Comparison of ENCODE assay signal across 20 cellular contexts in the genomic region with DNA sequence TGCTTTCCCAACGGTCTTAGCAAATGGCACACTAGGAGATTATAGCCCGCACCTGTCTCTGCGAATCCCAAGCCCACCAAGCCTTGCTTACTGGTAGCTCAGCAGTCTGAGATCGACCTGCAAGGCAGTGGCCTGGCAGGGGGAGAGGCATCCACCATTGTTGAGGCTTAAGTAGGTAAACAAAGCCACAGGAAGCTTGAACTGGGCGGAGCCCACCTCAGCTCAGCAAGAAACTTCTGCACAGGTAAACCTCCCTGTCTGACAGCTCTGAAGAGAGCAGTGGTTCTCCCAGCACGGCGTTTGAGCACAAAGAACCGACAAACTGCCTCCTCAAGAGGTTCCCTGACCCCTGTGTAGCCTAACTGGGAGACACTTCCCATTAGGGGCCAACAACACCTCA. TPM values are rescaled to one million over a fixed set of nuclear protein-coding genes. Genes with fewer than 3 reads are reported as not detected.
DNase-seq lines count a peak whose midpoint lies in the region; FAIRE-seq and TF ChIP-seq lines count a peak whose summit lies in the region.
"Had no signal": no experiment of that assay in that cellular context is flagged by ENCODE, and none has a peak within 500 bp of the region (broad histone marks: within the 10 kb centered on the region; RNA-seq: fewer than 3 reads in every experiment).

No MANE protein-coding gene starts in this region.

- no peak overlapping the region for H3K14ac ChIP-seq in H1 (ENCODE audit: insufficient read length)

- POLR2A ChIA-PET in H1 (lab: Charles Lee; ENCODE audit: partially characterized antibody) = no interaction called here

- no peak overlapping the region for H3K18ac ChIP-seq in H1 (ENCODE audit: extremely low read depth, low read length)

- H2BK5ac ChIP-seq in H1 (ENCODE audit: low read depth, low read length) = no peak overlapping the region

- no peaks in the 10 kb centered on the region for H3K27me3 Mint-ChIP-seq in neural progenitor cell (ENCODE audit: insufficient read depth, low read depth)
- H3K27me3 Mint-ChIP-seq: CD4-positive, alpha-beta memory T cell had no signal

- no peak overlapping the region for H4K91ac ChIP-seq in H1 (replicated peaks; ENCODE audit: insufficient read length, low read length)

- no peak for TF ChIP-seq RAD21 in H1 (IDR thresholded peaks at IDR 0.05 in 1 of 2, conservative IDR thresholded peaks at IDR 0.05 in 1 of 2; ENCODE audit: low read depth in 2 of 2, low read length in 2 of 2)

- no peak overlapping the region for H2BK12ac ChIP-seq in H1 (ENCODE audit: low read depth, low read length)

- peaks cover 0 to 4% of the 10 kb centered on the region in 2 experiments; a peak in 1 of 4 replicates for H3K79me2 ChIP-seq in H1 (ENCODE audit: control insufficient read depth in 1 of 2, insufficient read depth in 2 of 2, low read length in 2 of 2)
- H3K79me2 ChIP-seq in neural progenitor cell (ENCODE audit: low read depth) = peaks cover 12% of the 10 kb centered on the region

- H4K20me1 ChIP-seq in H1 (replicated peaks in 1 of 2; ENCODE audit: control insufficient read depth in 1 of 2, insufficient read depth in 2 of 2, low read length in 2 of 2) (no peaks in the 10 kb centered on the region), neural progenitor cell (ENCODE audit: low read depth) (no peaks in the 10 kb centered on the region)

- no peak overlapping the region for H3K4me3 Mint-ChIP-seq in neural progenitor cell
- H3K4me3 Mint-ChIP-seq: GM23338, HFFc6 had no signal

- H3K23ac ChIP-seq in H1 (ENCODE audit: insufficient read length) = no peak overlapping the region

- CTCF ChIA-PET in H1 (lab: Charles Lee; ENCODE audit: partially characterized antibody) = no interaction called here

- H3K9me3 Mint-ChIP-seq in neural progenitor cell = peaks cover 19% of the 10 kb centered on the region
- H3K9me3 Mint-ChIP-seq: CD4-positive, alpha-beta memory T cell; HFFc6 had no signal

- H3K23me2 ChIP-seq in H1 (ENCODE audit: low read depth, low read length) = no peaks in the 10 kb centered on the region

- H3K4ac ChIP-seq in H1 (replicated peaks; ENCODE audit: insufficient read length, low read depth, low read length) = no peak overlapping the region

- H2BK120ac ChIP-seq in H1 (replicated peaks; ENCODE audit: low read depth, low read length) = no peak overlapping the region

- no peaks in the 10 kb centered on the region for H3K4me1 Mint-ChIP-seq in neural progenitor cell

- H2AK5ac ChIP-seq in H1 (ENCODE audit: low read depth, low read length) = 0 out of 2 replicates have a peak overlapping the region, but pooled peaks have one; percentile 13

- WGBS in H1 (ENCODE audit: extremely low coverage in 1 of 2, insufficient coverage in 1 of 2, insufficient read length in 1 of 2, insufficient replicate concordance in 2 of 2, low coverage in 1 of 2, low lambda C conversion rate in 2 of 2, missing lambda C conversion rate in 1 of 2), 2 experiments = 75% methylated on average over 2 of the region's 8 CpGs; no CpG with 5 or more reads in 1 of the 2 experiments

- DNase-seq in NCI-H345 (lab: John Stamatoyannopoulos, UW) = peak; percentile 2
- DNase-seq in NCI-H345 treated with DMSO at 0.1 percent for 48 hours (lab: John Stamatoyannopoulos, UW; ENCODE audit: unreplicated experiment) = no peak
- DNase-seq in NCI-H69 (lab: John Stamatoyannopoulos, UW) = peak; percentile 75
- DNase-seq in H1 (ENCODE audit: low read depth in 1 of 2, low spot score in 2 of 2) = no peak
- DNase-seq in UCSD-AML1 (lab: John Stamatoyannopoulos, UW; ENCODE audit: unreplicated experiment) = no peak
- DNase-seq in neural progenitor cell (ENCODE audit: low spot score) = no peak
- no peak for DNase-seq in pons (ENCODE audit: low spot score)
- DNase-seq: AML-193; CD4-positive, alpha-beta memory T cell; DMS153; DMS79; GF-D8; H7; HFFc6; IMR-90 had no signal

- H3K56ac ChIP-seq in H1 (replicated peaks; ENCODE audit: insufficient read length, low read depth, low read length) = no peak overlapping the region

- H4K8ac ChIP-seq in H1 (ENCODE audit: extremely low read depth, insufficient read depth, low read length) = no peak overlapping the region

- no peak for TF ChIP-seq EP300 in H1 (IDR thresholded peaks at IDR 0.05; ENCODE audit: borderline replicate concordance in 1 of 2, low read depth in 2 of 2, low read length in 2 of 2)

- H3F3A ChIP-seq in neural progenitor cell (ENCODE audit: low read depth) = no peaks in the 10 kb centered on the region

- TF ChIP-seq CTCF in H1 (IDR thresholded peaks at IDR 0.05; ENCODE audit: control extremely low read depth in 1 of 3, insufficient read depth in 1 of 3, low read depth in 1 of 3, low read length in 3 of 3) (no peak), neural progenitor cell (IDR thresholded peaks at IDR 0.05) (no peak)

- FAIRE-seq in H1 (lab: Jason Lieb, UNC) = no peak
- FAIRE-seq: A549, HTR-8/SVneo had no signal

- H3K4me3 ChIP-seq in H1 (ENCODE audit: extremely low read depth in 1 of 4, insufficient read depth in 2 of 4, low read depth in 3 of 4, low read length in 4 of 4) = no peak overlapping the region
- H3K4me3 ChIP-seq in neural progenitor cell = no peak overlapping the region
- H3K4me3 ChIP-seq: A549, GM23338 had no signal

- H3K9me3 ChIP-seq in H1 (ENCODE audit: insufficient read depth in 2 of 2, low read depth in 1 of 2, low read length in 1 of 2) = peaks cover 4 to 7% of the 10 kb centered on the region in 2 experiments; a peak in 2 of 4 replicates
- no peaks in the 10 kb centered on the region for H3K9me3 ChIP-seq in neural progenitor cell (ENCODE audit: low read depth)
- H3K9me3 ChIP-seq: A549 had no signal

- H3K36me3 ChIP-seq in H1 (ENCODE audit: control insufficient read depth in 2 of 4, insufficient read depth in 4 of 4, low read length in 3 of 4) (peaks cover 0 to 7% (median 0%) of the 10 kb centered on the region in 4 experiments; a peak in 3 of 8 replicates), neural progenitor cell (no peaks in the 10 kb centered on the region)

- no peak overlapping the region for H3K27ac ChIP-seq in H1 (ENCODE audit: low read depth, low read length)
- no peak overlapping the region for H3K27ac ChIP-seq in neural progenitor cell
- H3K27ac ChIP-seq: 22Rv1, A549, C4-2B had no signal

- H3K9ac ChIP-seq in H1 (replicated peaks in 1 of 4; ENCODE audit: extremely low read depth in 1 of 4, low read depth in 3 of 4, low read length in 3 of 4) = no peak overlapping the region
- no peak overlapping the region for H3K9ac ChIP-seq in neural progenitor cell

- H3K27me3 ChIP-seq in H1 (replicated peaks in 1 of 4; ENCODE audit: control insufficient read depth in 3 of 4, extremely low read depth in 1 of 4, insufficient read depth in 3 of 4, low read length in 3 of 4) (no peaks in the 10 kb centered on the region), neural progenitor cell (no peaks in the 10 kb centered on the region)

- H2BK15ac ChIP-seq in H1 (ENCODE audit: low read length) = no peak overlapping the region

- peaks cover 10% of the 10 kb centered on the region for H3K36me3 Mint-ChIP-seq in neural progenitor cell

- no peaks in the 10 kb centered on the region for H3K79me1 ChIP-seq in H1 (ENCODE audit: low read depth, low read length)

- H3K27ac Mint-ChIP-seq in neural progenitor cell = no peak overlapping the region
- H3K27ac Mint-ChIP-seq: GM23338, HFFc6 had no signal

- no peak for TF ChIP-seq POLR2A in H1 (IDR thresholded peaks at IDR 0.05; ENCODE audit: control extremely low read depth in 1 of 2, low read depth in 2 of 2, low read length in 2 of 2)

- H2AFZ ChIP-seq in H1 (ENCODE audit: low read length) = no peak overlapping the region
- no peak overlapping the region for H2AFZ ChIP-seq in neural progenitor cell (replicated peaks)
- H2AFZ ChIP-seq: GM23338 had no signal

- H3K4me1 ChIP-seq in H1 (replicated peaks in 1 of 4; ENCODE audit: control insufficient read depth in 3 of 4, insufficient read depth in 4 of 4, low read length in 3 of 4) = no peaks in the 10 kb centered on the region; a peak in 1 of 7 replicates
- no peaks in the 10 kb centered on the region for H3K4me1 ChIP-seq in neural progenitor cell

- no peak overlapping the region for H4K5ac ChIP-seq in H1 (ENCODE audit: insufficient read length, low read depth, low read length)

- H2BK20ac ChIP-seq in H1 (ENCODE audit: low read length) = no peak overlapping the region

- no peak overlapping the region for H3K4me2 ChIP-seq in H1 (ENCODE audit: insufficient read depth in 1 of 2, low read depth in 2 of 2, low read length in 2 of 2)
- no peak overlapping the region for H3K4me2 ChIP-seq in neural progenitor cell
- H3K4me2 ChIP-seq: A549, GM23338 had no signal

TF ChIP-seq in H1, 55 proteins besides CTCF, POLR2A, EP300 and RAD21 (continues in another document):
- TF ChIP-seq EGR1 (IDR thresholded peaks at IDR 0.05; ENCODE audit: borderline replicate concordance, low read depth, low read length) (no peak), EZH2 (IDR thresholded peaks at IDR 0.05; ENCODE audit: low read depth, low read length, severe bottlenecking) (no peak), GTF2F1 (IDR thresholded peaks at IDR 0.05; ENCODE audit: borderline replicate concordance, low read depth, low read length) (no peak), KDM1A (IDR thresholded peaks at IDR 0.05; ENCODE audit: borderline replicate concordance, low read length) (no peak), CREB1 (IDR thresholded peaks at IDR 0.05) (no peak), RBBP5 (IDR thresholded peaks at IDR 0.05; ENCODE audit: borderline replicate concordance, low read depth, low read length) (no peak), RFX5 (IDR thresholded peaks at IDR 0.05; ENCODE audit: borderline replicate concordance, low read depth, low read length) (no peak), HDAC6 (IDR thresholded peaks at IDR 0.05; ENCODE audit: low read depth, low read length) (no peak), NANOG (IDR thresholded peaks at IDR 0.05; ENCODE audit: insufficient read depth, low read depth, low read length, poor library complexity, severe bottlenecking) (no peak), RNF2 (IDR thresholded peaks at IDR 0.05; ENCODE audit: borderline replicate concordance, low read depth, low read length, missing control alignments, poor library complexity, severe bottlenecking) (no peak)
- TF ChIP-seq, protein P1, sequence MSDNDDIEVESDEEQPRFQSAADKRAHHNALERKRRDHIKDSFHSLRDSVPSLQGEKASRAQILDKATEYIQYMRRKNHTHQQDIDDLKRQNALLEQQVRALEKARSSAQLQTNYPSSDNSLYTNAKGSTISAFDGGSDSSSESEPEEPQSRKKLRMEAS (IDR thresholded peaks at IDR 0.05) = no peak

RNA-seq across cellular contexts. Expression of a gene that starts 42.8 kb away (rescaled TPM):
- total RNA-seq in H1 (2021; fragmentation: NEBNext Ultra II Directional; extraction: Animal tissue kit (Norgen Biotek cat#: 25700)) = 54.3 and 58.4 TPM in 2 replicates
- 6.5 and 12.5 TPM in 2 replicates for polyA plus RNA-seq in H1 (2011; rRNA removed)
- polyA plus RNA-seq in H1 (2011; cell fraction: cytosol; rRNA removed) = 14.5 TPM
- 16.1 TPM for polyA plus RNA-seq in H1 (2011; cell fraction: nucleus; rRNA removed)
- 12.2 to 20.8 TPM (median 17.6 TPM) in 4 replicates for polyA plus RNA-seq in H1 (2012, experiment 1 of 2)
- polyA plus RNA-seq in H1 (2012, experiment 2 of 2) = 0.54 TPM
- 19.4 TPM for polyA plus RNA-seq in H1 (2013, experiment 1 of 2)
- polyA plus RNA-seq in H1 (2013, experiment 2 of 2) = 15.5 TPM
- 84.1 and 104 TPM in 2 replicates for polyA minus RNA-seq in H1 (2011; rRNA and poly(A)+ RNA removed)
- polyA minus RNA-seq in H1 (2011; cell fraction: cytosol; rRNA and poly(A)+ RNA removed) = 30.5 TPM
- 124 TPM for polyA minus RNA-seq in H1 (2011; cell fraction: nucleus; rRNA and poly(A)+ RNA removed)
- 47.4 and 48.3 TPM in 2 replicates for total RNA-seq in neural progenitor cell (ENCODE audit: low replicate concordance)

Comparison
In these comparisons a context has a peak if more than half of its experiments do, and no peak if none do; other contexts are left out.
1. DNase-seq: peak in NCI-H345 (single experiment) and NCI-H69 (single experiment); none in NCI-H345 treated with DMSO at 0.1 percent for 48 hours (single experiment), H1 (0 of 2), UCSD-AML1 (single experiment), neural progenitor cell (single experiment) and pons (single experiment).